Comparison of ENCODE assay signal across 6 cellular contexts in the genomic region with DNA sequence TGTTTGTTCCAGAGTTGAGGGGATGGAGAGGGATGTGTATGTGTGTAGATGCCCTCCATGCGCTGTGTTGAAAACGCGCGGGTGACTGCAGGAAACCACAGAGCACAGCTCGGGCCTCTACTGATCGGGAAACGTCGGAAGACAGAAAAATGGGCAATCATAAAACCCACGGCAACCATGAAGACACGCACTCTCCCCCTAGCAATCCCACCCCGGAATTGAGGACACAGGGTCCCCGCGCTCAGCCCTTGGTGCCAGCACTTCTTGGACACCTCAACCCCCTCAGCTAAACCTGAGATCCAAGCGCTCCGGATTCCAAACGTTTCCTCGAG. TPM values are rescaled to one million over a fixed set of nuclear protein-coding genes. Genes with fewer than 3 reads are reported as not detected.
DNase-seq lines count a peak whose midpoint lies in the region; ATAC-seq and TF ChIP-seq lines count a peak whose summit lies in the region.

No MANE protein-coding gene starts in this region.

- peak overlapping the region; percentile 91 for H3K4me3 Mint-ChIP-seq in activated CD8-positive, alpha-beta T cell treated with anti-CD3 and anti-CD28 coated beads for 36 hours

- whole genome bisulfite sequencing in lower leg skin, 2 donors = 1 to 2% methylated on average over 17 of the region's 17 CpGs

- TF ChIP-seq POLR2A in lower leg skin (IDR thresholded peaks at IDR 0.05) = no peak

- peak overlapping the region; percentile 90 for H3K4me3 ChIP-seq in lower leg skin (ENCODE audit: low read depth, poor library complexity, severe bottlenecking)

- peaks cover 64% of the 10 kb centered on the region for H3K36me3 Mint-ChIP-seq in activated CD8-positive, alpha-beta T cell treated with anti-CD3 and anti-CD28 coated beads for 36 hours (ENCODE audit: low read depth)

- intact Hi-C loops in activated CD8-positive, alpha-beta T cell treated with anti-CD3 and anti-CD28 coated beads for 36 hours (cut with micrococcal nuclease) = no loop called here
- intact Hi-C loops in lower leg skin (cut with DNase I; ENCODE audit: low total_unique reads) = no loop called here

- ATAC-seq in activated CD8-positive, alpha-beta T cell treated with anti-CD3 and anti-CD28 coated beads for 36 hours = peak; percentile 2

- POLR2A ChIA-PET in activated CD8-positive, alpha-beta T cell treated with anti-CD3 and anti-CD28 coated beads for 36 hours (lab: Charles Lee) = interaction anchor here (0.8 to 21.7 kb wide), 30 partner anchors 8 to 269 kb away, joined by 3 to 263 read pairs (median 7); a partner anchor contains a TSS

- H3K27ac Mint-ChIP-seq in activated CD8-positive, alpha-beta T cell treated with anti-CD3 and anti-CD28 coated beads for 36 hours = peak overlapping the region; percentile 98

- TF ChIP-seq CTCF in activated CD8-positive, alpha-beta T cell treated with anti-CD3 and anti-CD28 coated beads for 36 hours (IDR thresholded peaks at IDR 0.05) = no peak
- TF ChIP-seq CTCF in lower leg skin (IDR thresholded peaks at IDR 0.05) = no peak

- peaks cover 39% of the 10 kb centered on the region for H3K4me1 Mint-ChIP-seq in activated CD8-positive, alpha-beta T cell treated with anti-CD3 and anti-CD28 coated beads for 36 hours (ENCODE audit: low read depth)

- H3K27me3 Mint-ChIP-seq in activated CD8-positive, alpha-beta T cell treated with anti-CD3 and anti-CD28 coated beads for 36 hours = no peaks in the 10 kb centered on the region

- H3K9me3 Mint-ChIP-seq in activated CD8-positive, alpha-beta T cell treated with anti-CD3 and anti-CD28 coated beads for 36 hours = no peaks in the 10 kb centered on the region

- CTCF ChIA-PET in activated CD8-positive, alpha-beta T cell treated with anti-CD3 and anti-CD28 coated beads for 36 hours (lab: Charles Lee) = interaction anchor here (0.7 to 3.9 kb wide), 10 partner anchors 10 to 247 kb away, joined by 3 to 19 read pairs (median 4); a partner anchor contains a TSS

- DNase-seq in SKM-1 treated with dmso at 0.1 percent for 144 hours (lab: John Stamatoyannopoulos, UW; ENCODE audit: unreplicated experiment) (peak; percentile 42), SKM-1 (lab: John Stamatoyannopoulos, UW; ENCODE audit: unreplicated experiment) (no peak), lower leg skin (ENCODE audit: low spot score in 2 of 2) (no peak), GM19238 (ENCODE audit: insufficient read length, low spot score) (no peak)
- no peak for DNase-seq in activated CD8-positive, alpha-beta T cell treated with anti-CD3 and anti-CD28 coated beads for 36 hours
- no peak for DNase-seq in stimulated activated CD4-positive, alpha-beta T cell treated with anti-CD3 and anti-CD28 coated beads, Interleukin-12 subunit alpha, Interleukin-12 subunit beta, amount 100 ng/mL, for 4 hours

RNA-seq across cellular contexts. Expression of a gene that starts 0.2 kb away (rescaled TPM):
- 1 to 10 TPM; 4.7 TPM for total RNA-seq in activated CD8-positive, alpha-beta T cell treated with anti-CD3 and anti-CD28 coated beads for 36 hours
- total RNA-seq in lower leg skin = 10 to 100 TPM in 2 of 4 donors, 1 to 10 TPM in 2; 7.5 to 12.0 (median 10.3) TPM

RNA-seq across cellular contexts. Expression of a gene that starts 0.8 kb away (rescaled TPM):
- total RNA-seq in activated CD8-positive, alpha-beta T cell treated with anti-CD3 and anti-CD28 coated beads for 36 hours = 10 to 100 TPM; 12.0 to 12.9 TPM
- total RNA-seq in lower leg skin = 1 to 10 TPM; 2.5 to 4.6 (median 3.1) TPM

RNA-seq across cellular contexts. Expression of a gene that starts 6.1 kb away (rescaled TPM):
- 10 to 100 TPM; 37.1 to 43.6 TPM for total RNA-seq in activated CD8-positive, alpha-beta T cell treated with anti-CD3 and anti-CD28 coated beads for 36 hours
- total RNA-seq in lower leg skin = 10 to 100 TPM in 1 of 4 donors, 1 to 10 TPM in 3; 2.9 to 14.8 (median 7.7) TPM

RNA-seq across cellular contexts. Expression of a gene that starts 6.2 kb away (rescaled TPM):
- total RNA-seq in activated CD8-positive, alpha-beta T cell treated with anti-CD3 and anti-CD28 coated beads for 36 hours = 100 to 1,000 TPM; 108 TPM
- total RNA-seq in lower leg skin = 10 to 100 TPM; 21.3 to 58.4 (median 31.4) TPM

RNA-seq across cellular contexts. Expression of a gene that starts 7.6 kb away (rescaled TPM):
- total RNA-seq in activated CD8-positive, alpha-beta T cell treated with anti-CD3 and anti-CD28 coated beads for 36 hours = 100 to 1,000 TPM; 104 to 120 TPM
- total RNA-seq in lower leg skin = 100 to 1,000 TPM; 194 to 275 (median 235) TPM
